In the genomic region with DNA sequence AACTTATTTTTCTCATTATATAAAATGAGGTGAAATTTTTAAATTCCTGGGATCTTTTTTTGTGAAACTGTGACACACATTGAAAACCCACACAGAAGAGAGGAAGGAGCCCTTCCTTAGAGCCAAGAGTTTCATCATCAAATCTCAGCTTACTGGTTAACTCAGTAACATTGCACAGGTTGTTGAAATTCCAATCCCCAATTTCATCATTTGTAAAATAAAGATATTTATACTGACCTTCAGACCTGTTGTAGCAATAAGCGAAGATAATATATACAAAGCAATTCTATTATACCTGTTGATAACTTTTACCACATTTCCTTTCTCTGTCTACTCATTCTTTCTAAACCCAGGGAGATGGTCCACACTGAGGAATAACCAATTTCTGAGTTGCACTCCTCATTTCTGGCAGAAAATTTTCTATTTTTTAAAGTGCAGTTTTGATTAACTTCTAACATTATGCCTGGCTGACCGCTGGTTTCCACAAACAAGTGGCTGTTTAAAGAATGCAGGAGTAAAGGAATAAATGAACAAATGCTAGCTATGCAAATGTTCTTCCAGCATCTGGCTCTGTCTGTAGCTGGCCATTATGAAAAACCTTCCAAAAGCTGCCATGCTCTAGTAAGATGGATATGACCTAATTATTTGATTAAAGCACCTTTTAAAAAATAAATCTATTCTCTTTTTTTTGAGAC, we compare ENCODE assay signal across 25 cellular contexts.
"Had no signal": no experiment of that assay in that cellular context is flagged by ENCODE, and none has a peak within 500 bp of the region (broad histone marks: within the 10 kb centered on the region; RNA-seq: fewer than 3 reads in every experiment).

No MANE protein-coding gene starts in this region.

- FAIRE-seq: RCC 7860 had no signal

- H3K9me3 ChIP-seq: MG63, SJSA1 had no signal

- H3K27me3 ChIP-seq: MG63, SJSA1 had no signal

- H3K4me1 ChIP-seq: SJSA1 had no signal

- H3K36me3 ChIP-seq: MG63, SJSA1 had no signal

- H3K4me3 ChIP-seq: MG63, SJSA1, SK-N-MC had no signal

- DNase-seq: IMR-90, Karpas-422, KG1, MG63, NCI-H1092, NCI-H1105 treated with DMSO at 0.1 percent for 48 hours, NCI-H1417 treated with DMSO at 0.1 percent for 48 hours, NCI-H146, NCI-H1694 treated with DMSO at 0.1 percent for 48 hours, NCI-H1930, NCI-H2081, NCI-H2107, NCI-H226, NCI-H446, NCI-H510A, NCI-H524 treated with DMSO at 0.1 percent for 48 hours, NCI-H69, NCI-H774, Right ventricle myocardium superior, RPMI8226, SIG-M5, SW 1271 had no signal

- H3K27ac ChIP-seq: SJSA1, SK-N-MC had no signal
